ENCODE assay signal across 8 cellular contexts in the genomic region with DNA sequence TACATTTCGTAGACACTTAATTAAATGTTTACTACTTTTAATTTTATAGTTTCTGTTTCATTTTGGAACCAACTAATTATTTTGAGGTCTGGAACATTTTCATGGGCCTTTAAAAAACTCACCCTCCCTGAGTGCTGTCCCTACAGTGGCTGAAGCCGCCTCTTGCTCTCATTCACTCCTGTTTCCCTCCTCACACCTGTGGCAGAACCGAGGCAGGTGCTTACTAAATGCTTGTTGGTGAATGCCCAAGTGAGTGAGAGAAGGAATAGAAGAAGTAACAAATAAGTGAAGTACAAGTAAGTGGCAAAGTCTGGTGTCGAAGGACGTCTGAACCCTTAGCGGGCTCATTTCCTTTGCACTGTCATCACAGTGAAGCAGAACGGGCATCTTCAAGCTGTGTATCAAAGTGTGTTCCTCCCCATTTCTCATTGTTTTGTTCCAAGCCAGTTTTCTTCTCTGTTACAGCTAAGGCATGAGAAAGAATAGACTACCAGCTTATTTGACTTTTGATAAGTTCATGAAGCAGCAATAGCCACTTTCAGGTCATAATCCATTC.
DNase-seq lines count a peak whose midpoint lies in the region; ATAC-seq and TF ChIP-seq lines count a peak whose summit lies in the region.

No MANE protein-coding gene starts in this region.

- H3K9me3 Mint-ChIP-seq in mesothelial cell of epicardium, result no peaks in the 10 kb centered on the region

- peak overlapping the region; percentile 97 for H3K27ac ChIP-seq in SU-DHL-6 (ENCODE audit: low read depth, low read length)

- H3K4me1 Mint-ChIP-seq in mesothelial cell of epicardium, result peaks cover 12% of the 10 kb centered on the region

- peaks cover 3% of the 10 kb centered on the region; the same call in 1 of the 2 replicates for H3K79me2 ChIP-seq in SU-DHL-6 (ENCODE audit: insufficient read depth, low read length)

- no peak overlapping the region for H3K4me3 Mint-ChIP-seq in mesothelial cell of epicardium

- ATAC-seq in GM19351 (IDR thresholded peaks at IDR 0.05; ENCODE audit: unreplicated experiment) (peak; percentile 45), HG02938 (IDR thresholded peaks at IDR 0.05; ENCODE audit: unreplicated experiment) (peak; percentile 42), HG03442 (IDR thresholded peaks at IDR 0.05; ENCODE audit: unreplicated experiment) (no peak)

- H3K27me3 ChIP-seq in GM06990 (replicated peaks; ENCODE audit: control insufficient read depth, insufficient read depth, low read length) (no peaks in the 10 kb centered on the region), SU-DHL-6 (ENCODE audit: low read length) (no peaks in the 10 kb centered on the region)

- no peak for DNase-seq in GM06990 (ENCODE audit: extremely low read depth, insufficient read length)
- DNase-seq in NCI-H2227 treated with DMSO at 0.1 percent for 48 hours (lab: John Stamatoyannopoulos, UW), result no peak
- DNase-seq in mesothelial cell of epicardium (ENCODE audit: low spot score in 2 of 2, unreplicated experiment in 2 of 2), result no peak
- no peak for DNase-seq in NCI-H1694 (lab: John Stamatoyannopoulos, UW)

- peaks cover 39% of the 10 kb centered on the region for H3F3A ChIP-seq in SU-DHL-6 (ENCODE audit: insufficient read depth)

- peaks cover 7% of the 10 kb centered on the region for H3K36me3 Mint-ChIP-seq in mesothelial cell of epicardium

- no peak overlapping the region for H3K27ac Mint-ChIP-seq in mesothelial cell of epicardium

- H3K36me3 ChIP-seq in GM06990 (ENCODE audit: control insufficient read depth, insufficient read depth, low read length), result peaks cover 2% of the 10 kb centered on the region; the same call in 1 of the 2 replicates
- no peaks in the 10 kb centered on the region for H3K36me3 ChIP-seq in SU-DHL-6 (ENCODE audit: low read length)

- H4K20me1 ChIP-seq in SU-DHL-6 (ENCODE audit: low read depth, low read length), result no peaks in the 10 kb centered on the region

- H3K4me3 ChIP-seq in GM06990 (replicated peaks; ENCODE audit: low read depth, low read length), result peak overlapping the region; percentile 4
- peak overlapping the region; percentile 44 for H3K4me3 ChIP-seq in SU-DHL-6 (ENCODE audit: insufficient read depth, low read length, poor library complexity, severe bottlenecking)

- H3K9ac ChIP-seq in SU-DHL-6 (ENCODE audit: low read length), result peak overlapping the region; percentile 51

- no peaks in the 10 kb centered on the region for H3K9me2 ChIP-seq in SU-DHL-6 (replicated peaks; ENCODE audit: insufficient read depth, low read length)

- TF ChIP-seq CTCF in GM06990 (IDR thresholded peaks at IDR 0.05; ENCODE audit: insufficient read depth, low read length, poor library complexity, severe bottlenecking) (no peak), SU-DHL-6 (IDR thresholded peaks at IDR 0.05; ENCODE audit: insufficient read depth, low read length, poor library complexity, severe bottlenecking) (no peak), mesothelial cell of epicardium (IDR thresholded peaks at IDR 0.05; ENCODE audit: unreplicated experiment) (no peak)

- H3K9me3 ChIP-seq in SU-DHL-6 (ENCODE audit: insufficient read depth, low read length), result no peaks in the 10 kb centered on the region

- no peaks in the 10 kb centered on the region for H3K27me3 Mint-ChIP-seq in mesothelial cell of epicardium (ENCODE audit: low read depth)

- no peak overlapping the region for H2AFZ ChIP-seq in SU-DHL-6 (ENCODE audit: low read depth, low read length, severe bottlenecking)

- H3K4me2 ChIP-seq in SU-DHL-6 (ENCODE audit: low read depth, low read length, poor library complexity, severe bottlenecking), result peak overlapping the region; percentile 93
